ENCODE assay signal across 18 cellular contexts in genomic region chr7:9013940-9014339, GRCh38.
DNase-seq lines count a peak whose midpoint lies in the region; FAIRE-seq and TF ChIP-seq lines count a peak whose summit lies in the region.
"Had no signal": no experiment of that assay in that cellular context is flagged by ENCODE, and none has a peak within 500 bp of the region (broad histone marks: within the 10 kb centered on the region; RNA-seq: fewer than 3 reads in every experiment).

No MANE protein-coding gene starts in this region.

- TF ChIP-seq RAD21 in H1 (IDR thresholded peaks at IDR 0.05 in 1 of 2, conservative IDR thresholded peaks at IDR 0.05 in 1 of 2; ENCODE audit: low read depth in 2 of 2, low read length in 2 of 2) = no peak

- peaks cover 0 to 7% (median 2%) of the 10 kb centered on the region in 4 experiments; a peak in 2 of 7 replicates for H3K4me1 ChIP-seq in H1 (replicated peaks in 1 of 4; ENCODE audit: control insufficient read depth in 3 of 4, insufficient read depth in 4 of 4, low read length in 3 of 4)
- peaks cover 0 to 3% of the 10 kb centered on the region in 2 experiments for H3K4me1 ChIP-seq in trophoblast cell (ENCODE audit: control insufficient read depth in 1 of 2, insufficient read depth in 2 of 2, low read length in 2 of 2)
- H3K4me1 ChIP-seq: BE2C had no signal

- no peaks in the 10 kb centered on the region for H3K4me1 Mint-ChIP-seq in MCF 10A (ENCODE audit: insufficient read depth, unreplicated experiment)

- H2BK120ac ChIP-seq in H1 (replicated peaks; ENCODE audit: low read depth, low read length) = no peak overlapping the region
- H2BK120ac ChIP-seq in trophoblast cell (ENCODE audit: insufficient read depth, low read length, poor library complexity) = no peak overlapping the region

- H2AK5ac ChIP-seq in H1 (ENCODE audit: low read depth, low read length) (no peak overlapping the region), trophoblast cell (ENCODE audit: low read length) (no peak overlapping the region)

- peak overlapping the region; percentile 62 for H3K27ac ChIP-seq in H1 (ENCODE audit: low read depth, low read length)
- no peak overlapping the region for H3K27ac ChIP-seq in trophoblast cell (ENCODE audit: low read depth, low read length)
- H3K27ac ChIP-seq: HL-60 had no signal

- H3K9me3 Mint-ChIP-seq in MCF 10A (ENCODE audit: unreplicated experiment) = no peaks in the 10 kb centered on the region

- H3K36me3 ChIP-seq in H7 (replicated peaks; ENCODE audit: control insufficient read depth, insufficient read depth, low read length) (no peaks in the 10 kb centered on the region), H1 (ENCODE audit: control insufficient read depth in 2 of 4, insufficient read depth in 4 of 4, low read length in 3 of 4) (peaks cover 0 to 3% (median 0%) of the 10 kb centered on the region in 4 experiments; a peak in 1 of 8 replicates), trophoblast cell (ENCODE audit: control insufficient read depth in 1 of 2, insufficient read depth in 2 of 2, low read length in 2 of 2) (no peaks in the 10 kb centered on the region)
- H3K36me3 ChIP-seq: BE2C had no signal

- no peaks in the 10 kb centered on the region for H3K79me2 ChIP-seq in H1 (ENCODE audit: control insufficient read depth in 1 of 2, insufficient read depth in 2 of 2, low read length in 2 of 2)
- no peaks in the 10 kb centered on the region for H3K79me2 ChIP-seq in trophoblast cell (ENCODE audit: control insufficient read depth, insufficient read depth, low read length, poor library complexity)

- no peak overlapping the region for H3K4me3 Mint-ChIP-seq in MCF 10A (ENCODE audit: unreplicated experiment)
- H3K4me3 Mint-ChIP-seq: CD4-positive, alpha-beta T cell had no signal

- no peak overlapping the region for H4K12ac ChIP-seq in trophoblast cell (ENCODE audit: low read depth, low read length)

- no peaks in the 10 kb centered on the region for H3K36me3 Mint-ChIP-seq in MCF 10A (ENCODE audit: insufficient read depth, unreplicated experiment)

- H3K14ac ChIP-seq in H1 (ENCODE audit: insufficient read length) (no peak overlapping the region), trophoblast cell (ENCODE audit: low read length) (no peak overlapping the region)

- BruUV-seq in MCF 10A (replicated peaks; lab: Mats Ljungman, UMichigan) = no TSS peak

- H2BK5ac ChIP-seq in H1 (ENCODE audit: low read depth, low read length) (peak overlapping the region; percentile 49; the same call in 1 of the 2 replicates), trophoblast cell (ENCODE audit: low read depth, low read length, poor library complexity) (no peak overlapping the region)

- H2AFZ ChIP-seq in H1 (ENCODE audit: low read length) (peak overlapping the region; percentile 91), trophoblast cell (ENCODE audit: insufficient read depth, low read length, poor library complexity) (no peak overlapping the region)

- POLR2A ChIA-PET in H1 (lab: Charles Lee; ENCODE audit: partially characterized antibody) (no interaction called here), MCF 10A (lab: Yijun Ruan, JAX) (no interaction called here)

- H3K23ac ChIP-seq in H1 (ENCODE audit: insufficient read length) (no peak overlapping the region), trophoblast cell (ENCODE audit: low read length) (no peak overlapping the region)

- H3K27me3 ChIP-seq in H7 (ENCODE audit: control insufficient read depth, insufficient read depth, low read length) (no peaks in the 10 kb centered on the region), H1 (replicated peaks in 1 of 4; ENCODE audit: control insufficient read depth in 3 of 4, extremely low read depth in 1 of 4, insufficient read depth in 3 of 4, low read length in 3 of 4) (no peaks in the 10 kb centered on the region), trophoblast cell (ENCODE audit: insufficient read depth, low read length) (no peaks in the 10 kb centered on the region)
- H3K27me3 ChIP-seq: BE2C had no signal

- H2BK20ac ChIP-seq in H1 (ENCODE audit: low read length) = peak overlapping the region; percentile 43; the same call in 1 of the 2 replicates

- H3K18ac ChIP-seq in H1 (ENCODE audit: extremely low read depth, low read length) = no peak overlapping the region; the same call in 1 of the 2 replicates
- H3K18ac ChIP-seq in trophoblast cell (ENCODE audit: low read length) = no peak overlapping the region

- TF ChIP-seq CTCF in H1 (IDR thresholded peaks at IDR 0.05; ENCODE audit: control extremely low read depth in 1 of 3, insufficient read depth in 1 of 3, low read depth in 1 of 3, low read length in 3 of 3) = no peak
- TF ChIP-seq CTCF in MCF 10A (IDR thresholded peaks at IDR 0.05; ENCODE audit: unreplicated experiment) = no peak

- 4% methylated on average over 5 of the region's 5 CpGs; no CpG with 5 or more reads in 1 of the 2 experiments for WGBS in H1 (ENCODE audit: extremely low coverage in 1 of 2, insufficient coverage in 1 of 2, insufficient read length in 1 of 2, insufficient replicate concordance in 2 of 2, low coverage in 1 of 2, low lambda C conversion rate in 2 of 2, missing lambda C conversion rate in 1 of 2), 2 experiments
- no CpG with 5 or more reads among the region's 5 CpGs for WGBS in trophoblast cell (ENCODE audit: extremely low coverage, insufficient coverage, insufficient read length)

- H4K5ac ChIP-seq in H1 (ENCODE audit: insufficient read length, low read depth, low read length) = peak overlapping the region; percentile 58

- FAIRE-seq in H1 (lab: Jason Lieb, UNC) = peak; percentile 72
- no peak for FAIRE-seq in HTR-8/SVneo (lab: Jason Lieb, UNC)
- FAIRE-seq: A204.1, GM12891, H54, RCC 7860 had no signal

- intact Hi-C loops in MCF 10A (cut with micrococcal nuclease) = no loop called here

- H3K4me3 ChIP-seq in H7 (ENCODE audit: insufficient read depth, low read depth, low read length) (no peak overlapping the region), H1 (ENCODE audit: extremely low read depth in 1 of 4, insufficient read depth in 2 of 4, low read depth in 3 of 4, low read length in 4 of 4) (peak overlapping the region in 2 of 4 experiments; percentile 18 to 24; a peak in 2 of 8 replicates), trophoblast cell (ENCODE audit: low read depth, low read length) (no peak overlapping the region)

- H4K8ac ChIP-seq in H1 (ENCODE audit: extremely low read depth, insufficient read depth, low read length) (no peak overlapping the region), trophoblast cell (ENCODE audit: low read depth, low read length) (no peak overlapping the region)

- H4K20me1 ChIP-seq in H1 (replicated peaks in 1 of 2; ENCODE audit: control insufficient read depth in 1 of 2, insufficient read depth in 2 of 2, low read length in 2 of 2) = no peaks in the 10 kb centered on the region

- H3K9ac ChIP-seq in H1 (replicated peaks in 1 of 4; ENCODE audit: extremely low read depth in 1 of 4, low read depth in 3 of 4, low read length in 3 of 4) (no peak overlapping the region; a peak in 1 of 7 replicates), trophoblast cell (ENCODE audit: low read length) (no peak overlapping the region)

- H3K23me2 ChIP-seq in H1 (ENCODE audit: low read depth, low read length) = no peaks in the 10 kb centered on the region

- H3K79me1 ChIP-seq in H1 (ENCODE audit: low read depth, low read length) = no peaks in the 10 kb centered on the region
- H3K79me1 ChIP-seq in trophoblast cell (ENCODE audit: low read length) = no peaks in the 10 kb centered on the region

- no peak overlapping the region for H3K27ac Mint-ChIP-seq in MCF 10A (ENCODE audit: low read depth, unreplicated experiment)
- H3K27ac Mint-ChIP-seq: CD4-positive, alpha-beta T cell had no signal

- H3K4me2 ChIP-seq in H1 (ENCODE audit: insufficient read depth in 1 of 2, low read depth in 2 of 2, low read length in 2 of 2) = peak overlapping the region; percentile 53 to 55
- peak overlapping the region; percentile 35 for H3K4me2 ChIP-seq in trophoblast cell (ENCODE audit: low read length)

- H2BK12ac ChIP-seq in H1 (ENCODE audit: low read depth, low read length) (peak overlapping the region; percentile 21; the same call in 1 of the 2 replicates), trophoblast cell (ENCODE audit: low read length) (no peak overlapping the region)

- no peak overlapping the region for H3K4ac ChIP-seq in H1 (replicated peaks; ENCODE audit: insufficient read length, low read depth, low read length)
- no peak overlapping the region for H3K4ac ChIP-seq in trophoblast cell (ENCODE audit: low read depth, low read length)

- TF ChIP-seq EP300 in H1 (IDR thresholded peaks at IDR 0.05; ENCODE audit: borderline replicate concordance in 1 of 2, low read depth in 2 of 2, low read length in 2 of 2) = no peak

- 0 out of 4 replicates have a peak, but pooled peaks cover 0 to 3% of the 10 kb centered on the region in 2 experiments for H3K9me3 ChIP-seq in H1 (ENCODE audit: insufficient read depth in 2 of 2, low read depth in 1 of 2, low read length in 1 of 2)
- no peaks in the 10 kb centered on the region for H3K9me3 ChIP-seq in trophoblast cell (ENCODE audit: insufficient read depth, low read depth, low read length)
- H3K9me3 ChIP-seq: BE2C had no signal

- peaks cover 87% of the 10 kb centered on the region for H3K27me3 Mint-ChIP-seq in MCF 10A (ENCODE audit: insufficient read depth, unreplicated experiment)
- H3K27me3 Mint-ChIP-seq: CD4-positive, alpha-beta T cell had no signal

- no peak; a peak in 1 of 3 replicates for TF ChIP-seq POLR2A in H1 (IDR thresholded peaks at IDR 0.05; ENCODE audit: control extremely low read depth in 1 of 2, low read depth in 2 of 2, low read length in 2 of 2)

- no peak overlapping the region for H2BK15ac ChIP-seq in H1 (ENCODE audit: low read length)

- CTCF ChIA-PET in H1 (lab: Charles Lee; ENCODE audit: partially characterized antibody) (no interaction called here), MCF 10A (lab: Yijun Ruan, JAX) (interaction anchor here (1.2 kb wide), 1 partner anchor 19 kb away, joined by 4 read pairs; no protein-coding TSS in a partner anchor)

- DNase-seq in H7 (peak; percentile 8), H1 (ENCODE audit: low read depth in 1 of 2, low spot score in 2 of 2) (peak in 1 of 2 experiments; percentile 25), iPS-NIHi11 (ENCODE audit: low spot score) (peak; percentile 32), trophoblast cell (no peak), MCF 10A (ENCODE audit: unreplicated experiment) (no peak), HTR-8/SVneo (ENCODE audit: insufficient read length, low spot score) (no peak), COLO668 (lab: John Stamatoyannopoulos, UW; ENCODE audit: unreplicated experiment) (no peak)
- DNase-seq: BE2C; CD4-positive, alpha-beta T cell; DMS153; NCI-H1436; NCI-H1930; NCI-H526 treated with DMSO at 0.1 percent for 48 hours had no signal

- H4K91ac ChIP-seq in H1 (replicated peaks; ENCODE audit: insufficient read length, low read length) (no peak overlapping the region), trophoblast cell (ENCODE audit: low read depth, low read length) (no peak overlapping the region)

- no peak overlapping the region for H3K56ac ChIP-seq in H1 (replicated peaks; ENCODE audit: insufficient read length, low read depth, low read length)

TF ChIP-seq in H1, 55 proteins besides CTCF, POLR2A, EP300 and RAD21 (continues in another document):
- TF ChIP-seq NANOG (IDR thresholded peaks at IDR 0.05; ENCODE audit: insufficient read depth, low read depth, low read length, poor library complexity, severe bottlenecking) = peak; percentile 50
- peak; percentile 79 for TF ChIP-seq ASH2L (IDR thresholded peaks at IDR 0.05; ENCODE audit: low read length)
- TF ChIP-seq SP1 (IDR thresholded peaks at IDR 0.05; ENCODE audit: low read depth, low read length) = peak; percentile 70

Comparison
In these comparisons a context has a peak if more than half of its experiments do, and no peak if none do; other contexts are left out.
1. DNase-seq: peak in H7 (single experiment) and iPS-NIHi11 (single experiment); none in trophoblast cell (0 of 2), MCF 10A (single experiment), HTR-8/SVneo (single experiment) and COLO668 (single experiment).